In the genomic region with DNA sequence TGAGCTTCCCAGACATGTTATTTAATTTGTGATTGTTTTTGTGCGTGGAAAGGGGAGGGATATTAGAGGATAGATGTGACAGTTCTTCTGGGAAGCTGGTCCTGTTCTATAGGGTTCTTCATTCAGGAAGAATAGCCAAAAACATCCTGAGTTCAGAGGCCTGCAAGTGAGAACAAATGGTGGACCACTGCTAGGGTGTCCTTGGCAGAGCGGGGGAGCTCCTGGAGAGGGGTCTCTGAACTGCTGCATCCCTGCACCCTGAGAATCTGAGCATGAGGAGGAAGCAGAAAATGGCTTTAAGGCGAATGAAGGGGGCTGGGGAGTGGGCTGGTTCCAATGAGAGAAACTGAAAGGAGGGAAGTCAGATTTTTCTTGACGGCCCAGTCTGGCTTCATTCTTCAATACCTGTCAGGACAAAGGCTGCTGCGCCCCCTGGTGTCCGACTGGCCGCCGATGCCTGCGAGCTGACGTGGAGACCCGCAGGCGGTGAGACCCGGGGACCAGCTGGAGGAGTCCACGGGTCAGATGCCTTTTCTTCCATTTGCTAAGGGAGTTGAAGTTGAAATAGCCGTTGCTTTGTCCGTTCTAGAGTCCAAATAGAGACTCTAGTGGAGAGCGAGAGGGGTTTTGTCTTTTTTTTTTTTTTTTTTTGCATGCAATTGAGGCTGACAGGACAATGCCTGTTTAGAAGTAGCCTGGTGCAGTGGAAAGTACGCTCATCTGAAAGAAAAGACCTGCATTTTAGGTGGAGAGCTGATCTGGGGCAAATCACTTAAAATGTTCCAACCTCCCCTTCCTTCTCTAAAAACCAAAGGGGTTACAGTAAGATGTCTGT, we compare ENCODE assay signal across 8 cellular contexts. TPM values are rescaled to one million over a fixed set of nuclear protein-coding genes. Genes with fewer than 3 reads are reported as not detected.
A peak's percentile ranks its signal among the peaks of the same experiment; 100 is the strongest.
DNase-seq lines count a peak whose midpoint lies in the region; ATAC-seq and TF ChIP-seq lines count a peak whose summit lies in the region.

No MANE protein-coding gene starts in this region.

- peak overlapping the region; percentile 62 for H3K4me3 Mint-ChIP-seq in chondrocyte (ENCODE audit: unreplicated experiment)

- H3K4me1 Mint-ChIP-seq in chondrocyte (ENCODE audit: low read depth) = peaks cover 47% of the 10 kb centered on the region

- H3K27ac ChIP-seq in liver (ENCODE audit: low read depth in 1 of 2, low read length in 2 of 2) = peak overlapping the region in 1 of 2 donors; percentile 12

- TF ChIP-seq CTCF in AG10803 (conservative IDR thresholded peaks at IDR 0.05; ENCODE audit: low read length) = peak; percentile 89
- TF ChIP-seq CTCF in chondrocyte (IDR thresholded peaks at IDR 0.05) = peak; percentile 97
- peak; percentile 89 for TF ChIP-seq CTCF in liver (IDR thresholded peaks at IDR 0.05; ENCODE audit: low read depth, low read length, missing input control)

- H3K9ac ChIP-seq in liver (ENCODE audit: low read depth in 1 of 2, low read length in 2 of 2) = no peak overlapping the region

- no peak overlapping the region for H3K27ac Mint-ChIP-seq in chondrocyte (ENCODE audit: unreplicated experiment)

- WGBS in liver = 15% methylated on average over 18 of the region's 18 CpGs

- H3K9me3 ChIP-seq in liver (ENCODE audit: control insufficient read depth in 4 of 4, low read length in 3 of 4) = no peaks in the 10 kb centered on the region

- DNase-seq in AG10803 (ENCODE audit: low read depth) = peak; percentile 68
- peak; percentile 78 for DNase-seq in NCI-H2227 treated with DMSO at 0.1 percent for 48 hours (lab: John Stamatoyannopoulos, UW)
- DNase-seq in activated CD4-positive, alpha-beta T cell treated with anti-CD3 and anti-CD28 coated beads for 4 hours = peak; percentile 53 to 54
- no peak for DNase-seq in chondrocyte (ENCODE audit: low spot score)
- DNase-seq in stimulated activated CD4-positive, alpha-beta T cell treated with anti-CD3 and anti-CD28 coated beads, Interleukin-4, amount 100 ng/mL, for 48 hours (ENCODE audit: low read depth in 2 of 2) = peak; percentile 77 to 85

- H3K27me3 ChIP-seq in liver (ENCODE audit: control insufficient read depth in 4 of 4, insufficient read depth in 4 of 4, low read length in 3 of 4) = peaks cover 0 to 13% (median 4%) of the 10 kb centered on the region in 4 donors

- H3K27me3 Mint-ChIP-seq in chondrocyte (ENCODE audit: low read depth) = peaks cover 31% of the 10 kb centered on the region

- peak; percentile 94 for ATAC-seq in GM18909 (IDR thresholded peaks at IDR 0.05; ENCODE audit: poor library complexity, unreplicated experiment)
- ATAC-seq in HG03108 (IDR thresholded peaks at IDR 0.05; ENCODE audit: unreplicated experiment) = peak; percentile 57

- no peaks in the 10 kb centered on the region for H3K9me3 Mint-ChIP-seq in chondrocyte (ENCODE audit: low read depth)

- no peaks in the 10 kb centered on the region for H3K36me3 ChIP-seq in liver (ENCODE audit: control insufficient read depth in 4 of 4, insufficient read depth in 3 of 4, low read depth in 1 of 4, low read length in 3 of 4)

- H3K4me1 ChIP-seq in liver (ENCODE audit: control insufficient read depth in 4 of 4, insufficient read depth in 4 of 4, low read length in 3 of 4) = peaks cover 5 to 25% (median 14%) of the 10 kb centered on the region in 4 donors

- H3K36me3 Mint-ChIP-seq in chondrocyte (ENCODE audit: low read depth) = no peaks in the 10 kb centered on the region

- TF ChIP-seq RAD21 in liver (IDR thresholded peaks at IDR 0.05) = peak; percentile 95 to 96

- H3K4me3 ChIP-seq in AG10803 (ENCODE audit: low read length) = no peak overlapping the region
- no peak overlapping the region for H3K4me3 ChIP-seq in liver (ENCODE audit: low read depth in 1 of 3, low read length in 3 of 3)

TF ChIP-seq in liver, 16 proteins besides CTCF, POLR2A, EP300 and RAD21:
- TF ChIP-seq EGR1 (IDR thresholded peaks at IDR 0.05; ENCODE audit: low read depth in 2 of 2) (no peak), TAF1 (conservative IDR thresholded peaks at IDR 0.05) (no peak), JUND (IDR thresholded peaks at IDR 0.05) (no peak), SP1 (IDR thresholded peaks at IDR 0.05) (no peak)
- TF ChIP-seq, protein P1, sequence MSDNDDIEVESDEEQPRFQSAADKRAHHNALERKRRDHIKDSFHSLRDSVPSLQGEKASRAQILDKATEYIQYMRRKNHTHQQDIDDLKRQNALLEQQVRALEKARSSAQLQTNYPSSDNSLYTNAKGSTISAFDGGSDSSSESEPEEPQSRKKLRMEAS (IDR thresholded peaks at IDR 0.05) = no peak

RNA-seq across cellular contexts. Expression of a gene that starts 39.5 kb away (rescaled TPM):
- 28.2 to 66.3 TPM (median 63.1 TPM) in 3 replicates for total RNA-seq in chondrocyte
- 10 to 100 TPM in 1 of 2 donors, 1 to 10 TPM in 1; 3.2 to 23.2 TPM for total RNA-seq in liver
- 10 to 100 TPM in 1 of 2 donors, 1 to 10 TPM in 1; 4.2 to 11.7 TPM for polyA plus RNA-seq in liver
